ENCODE assay signal across 1 cellular context in the genomic region with DNA sequence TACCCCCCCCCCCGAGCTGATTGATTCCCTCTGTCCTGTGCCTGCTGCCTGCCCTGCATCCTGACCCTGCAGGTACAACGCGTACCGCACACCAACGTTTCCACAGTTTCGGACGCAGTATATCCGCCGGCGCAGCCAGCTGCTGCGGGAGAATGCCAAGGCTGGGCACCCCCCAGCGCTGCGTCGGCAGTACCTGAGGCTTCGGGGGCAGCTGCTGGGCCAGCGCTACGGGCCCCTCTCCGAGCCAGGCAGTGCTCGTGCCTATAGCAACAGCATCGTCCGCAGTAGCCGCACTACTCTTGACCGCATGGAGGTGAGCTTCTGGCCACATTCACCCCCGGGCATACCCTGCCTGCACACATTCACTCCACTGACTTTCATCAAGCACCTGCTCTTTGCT.
TF ChIP-seq lines count a peak whose summit lies in the region.

No MANE protein-coding gene starts in this region.

TF ChIP-seq in endothelial cell of umbilical vein, 7 proteins besides CTCF, POLR2A, EP300 and RAD21:
- TF ChIP-seq MYC (IDR thresholded peaks at IDR 0.05; ENCODE audit: low read depth, low read length) (no peak), JUN (IDR thresholded peaks at IDR 0.05; ENCODE audit: borderline replicate concordance, insufficient read depth, insufficient read length, low read depth) (no peak), GATA2 (IDR thresholded peaks at IDR 0.05; ENCODE audit: insufficient read depth, insufficient read length, low read depth, low read length) (no peak), FOS (IDR thresholded peaks at IDR 0.05; ENCODE audit: borderline replicate concordance, insufficient read depth, low read length) (no peak), POLR2AphosphoS5 (IDR thresholded peaks at IDR 0.05; ENCODE audit: insufficient read depth, low read depth, low read length) (no peak), EZH2 (IDR thresholded peaks at IDR 0.05; ENCODE audit: borderline replicate concordance, low read depth, low read length, severe bottlenecking) (no peak)
- TF ChIP-seq, protein P1, sequence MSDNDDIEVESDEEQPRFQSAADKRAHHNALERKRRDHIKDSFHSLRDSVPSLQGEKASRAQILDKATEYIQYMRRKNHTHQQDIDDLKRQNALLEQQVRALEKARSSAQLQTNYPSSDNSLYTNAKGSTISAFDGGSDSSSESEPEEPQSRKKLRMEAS (IDR thresholded peaks at IDR 0.05; ENCODE audit: insufficient read depth, insufficient read length) = no peak
